In the genomic region with DNA sequence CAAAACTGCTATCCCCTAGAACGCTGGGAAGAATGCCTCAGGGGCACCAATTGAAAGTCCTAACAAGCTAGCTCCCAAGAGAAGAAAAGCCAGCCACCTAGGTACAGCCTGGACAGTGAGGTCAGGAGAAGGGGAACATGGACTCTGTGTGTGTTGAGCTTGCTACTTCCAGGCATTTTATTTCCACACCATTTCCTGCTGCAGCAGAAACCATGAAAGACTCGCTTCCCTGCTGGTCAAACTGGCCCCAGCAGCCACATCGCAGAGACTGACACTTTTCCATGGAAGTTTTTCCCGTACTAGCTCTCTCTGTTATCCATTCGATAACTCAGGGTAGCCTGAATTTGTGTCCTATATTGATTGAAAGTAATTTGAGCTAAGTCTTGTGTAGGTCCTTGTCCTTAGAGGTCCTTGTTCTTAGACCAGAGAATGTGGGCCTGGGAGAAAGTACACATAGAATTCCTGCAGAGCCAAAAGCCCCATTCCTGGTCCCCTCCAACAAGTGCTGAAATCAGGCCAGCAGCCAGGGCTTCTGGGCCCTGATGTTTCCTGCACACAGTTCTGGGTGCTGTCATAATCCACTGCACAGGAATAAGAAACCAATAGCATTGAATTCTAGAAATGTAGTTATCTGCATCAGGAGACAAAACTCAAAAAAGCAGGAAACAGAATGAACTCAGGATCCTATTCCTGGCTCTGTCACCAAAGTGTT, we compare ENCODE assay signal across 13 cellular contexts.
"Had no signal": no experiment of that assay in that cellular context is flagged by ENCODE, and none has a peak within 500 bp of the region (broad histone marks: within the 10 kb centered on the region; RNA-seq: fewer than 3 reads in every experiment).

No MANE protein-coding gene starts in this region.

- H3K27me3 Mint-ChIP-seq: activated CD4-positive, alpha-beta memory T cell treated with anti-CD3 and anti-CD28 coated beads, Interleukin-2, amount 10 ng/mL, durations not matched to agents 7 days and 5 days; central memory CD8-positive, alpha-beta T cell; dendritic cell treated with granulocyte-macrophage colony-stimulating factor and Interleukin-4, amounts not matched to agents 40 ng/mL and 50 ng/mL, for 4 days had no signal

- H3K36me3 Mint-ChIP-seq: natural killer cell had no signal

- H3K27me3 ChIP-seq: ascending aorta, testis had no signal

- H3K4me3 Mint-ChIP-seq: activated CD4-positive, alpha-beta memory T cell treated with anti-CD3 and anti-CD28 coated beads, Interleukin-2, amount 10 ng/mL, durations not matched to agents 7 days and 5 days; central memory CD8-positive, alpha-beta T cell; dendritic cell treated with granulocyte-macrophage colony-stimulating factor and Interleukin-4, amounts not matched to agents 40 ng/mL and 50 ng/mL, for 4 days; natural killer cell; stimulated activated naive CD8-positive, alpha-beta T cell treated with anti-CD3 and anti-CD28 coated beads, Interleukin-15, Interleukin-2, amounts not matched to agents 100 ng/mL and 50 ng/mL, for 24 hours had no signal

- H3K4me3 ChIP-seq: ascending aorta, hepatocyte, testis had no signal

- H3K4me1 Mint-ChIP-seq: activated CD4-positive, alpha-beta memory T cell treated with anti-CD3 and anti-CD28 coated beads, Interleukin-2, amount 10 ng/mL, durations not matched to agents 7 days and 5 days; central memory CD8-positive, alpha-beta T cell; natural killer cell had no signal

- H3K9me3 Mint-ChIP-seq: dendritic cell treated with granulocyte-macrophage colony-stimulating factor and Interleukin-4, amounts not matched to agents 40 ng/mL and 50 ng/mL, for 4 days; stimulated activated naive CD8-positive, alpha-beta T cell treated with anti-CD3 and anti-CD28 coated beads, Interleukin-15, Interleukin-2, amounts not matched to agents 100 ng/mL and 50 ng/mL, for 24 hours had no signal

- H3K27ac Mint-ChIP-seq: activated CD4-positive, alpha-beta memory T cell treated with anti-CD3 and anti-CD28 coated beads, Interleukin-2, amount 10 ng/mL, durations not matched to agents 7 days and 5 days; dendritic cell treated with granulocyte-macrophage colony-stimulating factor and Interleukin-4, amounts not matched to agents 40 ng/mL and 50 ng/mL, for 4 days; natural killer cell; stimulated activated naive CD8-positive, alpha-beta T cell treated with anti-CD3 and anti-CD28 coated beads, Interleukin-15, Interleukin-2, amounts not matched to agents 100 ng/mL and 50 ng/mL, for 24 hours had no signal

- H3K4me1 ChIP-seq: testis had no signal

- DNase-seq: activated CD4-positive, alpha-beta memory T cell treated with anti-CD3 and anti-CD28 coated beads, Interleukin-2, amount 10 ng/mL, durations not matched to agents 7 days and 5 days; activated gamma-delta T cell treated with Interleukin-2 at 50 U/mL for 16 hours; activated T-cell treated with anti-CD3 and anti-CD28 coated beads, Interleukin-2, amount 50 U/mL, for 48 hours; erythroblast; natural killer cell; stimulated activated CD4-positive, alpha-beta T cell treated with anti-CD3 and anti-CD28 coated beads, Interleukin-4, amount 100 ng/mL, for 1 hour; stimulated activated CD8-positive, alpha-beta memory T cell treated with anti-CD3 and anti-CD28 coated beads, Interleukin-4, amount 100 ng/mL, for 48 hours; testis had no signal

- H3K36me3 ChIP-seq: ascending aorta had no signal

- H3K9me3 ChIP-seq: ascending aorta, testis had no signal

- H3K27ac ChIP-seq: ascending aorta, hepatocyte, testis had no signal
